8 cellular contexts compared by ENCODE assay signal in genomic region chr17:8222380-8222629, GRCh38.
DNase-seq lines count a peak whose midpoint lies in the region; ATAC-seq and TF ChIP-seq lines count a peak whose summit lies in the region.

No MANE protein-coding gene starts in this region.

- peak overlapping the region; percentile 70 to 99 (median 93) for H3K27ac ChIP-seq in skin epidermis

- DNase-seq in NCI-H1694 treated with DMSO at 0.1 percent for 48 hours (lab: John Stamatoyannopoulos, UW) (peak; percentile 94), NCI-H1694 (lab: John Stamatoyannopoulos, UW) (no peak), SW480 (ENCODE audit: low spot score) (peak; percentile 94), foreskin fibroblast (no peak), cortex of kidney (lab: John Stamatoyannopoulos, UW) (no peak)
- DNase-seq in stimulated activated CD4-positive, alpha-beta T cell treated with anti-CD3 and anti-CD28 coated beads, Interleukin-4, amount 100 ng/mL, for 4 hours: no peak

- no peak for TF ChIP-seq CTCF in foreskin fibroblast (IDR thresholded peaks at IDR 0.05; ENCODE audit: low read depth, low read length)

- H3K4me3 ChIP-seq in foreskin fibroblast (ENCODE audit: low read depth in 1 of 2, low read length in 2 of 2): peak overlapping the region; percentile 57 to 94
- H3K4me3 ChIP-seq in skin epidermis: peak overlapping the region; percentile 53 to 70 (median 57)

- peak; percentile 36 for ATAC-seq in HG02840 (IDR thresholded peaks at IDR 0.05; ENCODE audit: low FRiP score, unreplicated experiment)

Comparison
In these comparisons a context has a peak if more than half of its experiments do, and no peak if none do; other contexts are left out.
1. DNase-seq: peak in NCI-H1694 treated with DMSO at 0.1 percent for 48 hours (single experiment) and SW480 (single experiment); none in NCI-H1694 (single experiment), foreskin fibroblast (0 of 2), cortex of kidney (single experiment) and stimulated activated CD4-positive, alpha-beta T cell treated with anti-CD3 and anti-CD28 coated beads, Interleukin-4, amount 100 ng/mL, for 4 hours (0 of 2).